Comparison of ENCODE assay signal across 13 cellular contexts in the genomic region with DNA sequence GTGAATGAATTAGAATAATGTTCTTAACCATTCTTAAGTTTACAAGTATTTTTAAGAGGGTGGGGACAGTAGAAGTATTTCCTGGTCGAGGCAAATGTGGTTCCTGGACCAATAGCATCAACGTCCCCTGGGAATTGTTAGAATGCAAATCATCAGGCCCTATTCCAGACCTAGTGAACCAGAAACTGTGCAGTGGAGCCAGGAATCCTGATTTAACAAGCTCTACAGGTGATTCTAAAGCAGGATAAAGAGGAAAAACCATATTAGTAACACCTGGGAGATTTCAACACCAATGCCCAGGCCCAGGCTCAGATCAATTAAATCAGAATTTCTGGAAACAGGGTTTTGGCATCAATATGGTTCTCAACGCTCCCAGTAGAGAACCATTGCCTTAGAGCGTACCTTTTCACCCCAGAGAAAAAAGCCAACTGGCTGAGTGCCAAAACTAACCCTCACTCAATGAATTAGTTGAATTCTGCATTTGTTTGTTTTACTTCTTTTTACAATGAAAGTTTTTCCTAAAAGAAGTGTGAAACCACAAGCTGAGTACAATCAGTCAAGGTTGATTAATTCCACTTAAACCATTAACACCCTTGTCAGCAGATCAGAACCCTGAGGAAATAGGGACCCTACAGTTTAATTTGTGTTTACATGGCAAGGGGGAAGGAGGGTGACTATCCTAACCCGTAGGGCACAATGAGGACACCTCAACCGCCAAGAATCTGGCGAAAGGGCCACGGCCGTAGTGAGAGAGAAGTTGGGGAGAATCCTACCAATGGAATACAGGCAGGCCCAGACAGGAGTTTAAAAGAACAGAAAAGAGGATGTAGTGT. TPM values are rescaled to one million over a fixed set of nuclear protein-coding genes. Genes with fewer than 3 reads are reported as not detected.
DNase-seq lines count a peak whose midpoint lies in the region; ATAC-seq, FAIRE-seq and TF ChIP-seq lines count a peak whose summit lies in the region.
"Had no signal": no experiment of that assay in that cellular context is flagged by ENCODE, and none has a peak within 500 bp of the region (broad histone marks: within the 10 kb centered on the region; RNA-seq: fewer than 3 reads in every experiment).

No MANE protein-coding gene starts in this region.

- FAIRE-seq in HepG2 (lab: Jason Lieb, UNC) = no peak
- FAIRE-seq: H1 had no signal

- TF ChIP-seq EP300 in HepG2 (IDR thresholded peaks at IDR 0.05; ENCODE audit: low read depth in 2 of 2, low read length in 2 of 2) = no peak
- no peak for TF ChIP-seq EP300 in HepG2 (CRISPR knock-in tag; IDR thresholded peaks at IDR 0.05; ENCODE audit: borderline replicate concordance)

- H3K9me3 ChIP-seq in HEK293 (ENCODE audit: control insufficient read depth, insufficient read depth, low read depth, low read length) (no peaks in the 10 kb centered on the region), HepG2 (ENCODE audit: low read length) (no peaks in the 10 kb centered on the region)

- H3K4me1 ChIP-seq in HEK293 (ENCODE audit: control insufficient read depth, insufficient read depth, low read length) = peaks cover 11% of the 10 kb centered on the region
- H3K4me1 ChIP-seq in HepG2 (ENCODE audit: insufficient read depth, low read length) = peaks cover 18% of the 10 kb centered on the region

- H3K9ac ChIP-seq in HepG2 (ENCODE audit: insufficient read depth, low read depth, low read length) = no peak overlapping the region

- TF ChIP-seq CTCF in HEK293 (tag by site-specific recombination; IDR thresholded peaks at IDR 0.05) (no peak), HepG2 (CRISPR knock-in tag; IDR thresholded peaks at IDR 0.05) (no peak)

- DNase-seq in NCI-H774 (lab: John Stamatoyannopoulos, UW) (peak; percentile 28), HepG2 (ENCODE audit: low spot score) (no peak), middle frontal gyrus (ENCODE audit: extremely low spot score, low spot score) (no peak), pons (ENCODE audit: low spot score) (no peak)
- DNase-seq in activated T-cell treated with anti-CD3 and anti-CD28 coated beads, Interleukin-2, amount 50 U/mL, for 48 hours = no peak
- DNase-seq: activated T-cell treated with anti-CD3 and anti-CD28 coated beads, Interleukin-2, amount 50 U/mL, for 24 hours; caudate nucleus; stimulated activated CD4-positive, alpha-beta T cell treated with anti-CD3 and anti-CD28 coated beads, Interleukin-15, amount 100 ng/mL, for 24 hours; stimulated activated naive CD8-positive, alpha-beta T cell treated with anti-CD3 and anti-CD28 coated beads, Interleukin-15, amount 100 ng/mL, for 72 hours had no signal

- H3K36me3 ChIP-seq in HEK293 (ENCODE audit: control insufficient read depth in 2 of 2, insufficient read depth in 1 of 2, low read length in 2 of 2) (no peaks in the 10 kb centered on the region), HepG2 (replicated peaks in 1 of 2; ENCODE audit: control insufficient read depth in 1 of 2, insufficient read depth in 2 of 2, low read length in 2 of 2) (peaks cover 7 to 44% of the 10 kb centered on the region in 2 experiments)

- no peak overlapping the region for H3K4me2 ChIP-seq in HepG2 (ENCODE audit: low read depth, low read length)

- TF ChIP-seq RAD21 in HepG2 (CRISPR knock-in tag; IDR thresholded peaks at IDR 0.05) = no peak

- H2AFZ ChIP-seq in HepG2 (ENCODE audit: low read length) = no peak overlapping the region

- no peak overlapping the region for H3K4me3 ChIP-seq in HEK293 (ENCODE audit: low read depth, low read length)
- no peak overlapping the region for H3K4me3 ChIP-seq in HepG2 (replicated peaks in 1 of 3; ENCODE audit: insufficient read depth in 1 of 3, low read depth in 2 of 3, low read length in 3 of 3)

- peaks cover 6% of the 10 kb centered on the region for H3K79me2 ChIP-seq in HepG2 (ENCODE audit: insufficient read depth, low read length)

- ATAC-seq in GM18870 (IDR thresholded peaks at IDR 0.05; ENCODE audit: unreplicated experiment) (peak; percentile 66), HepG2 (no peak; the same call in 2 of the 3 replicates)
- no peak for ATAC-seq in activated CD4-positive, CD25-positive, alpha-beta regulatory T cell treated with anti-CD3 and anti-CD28 coated beads, Interleukin-2, amount 50 U/mL, for 24 hours
- ATAC-seq: stimulated activated naive CD8-positive, alpha-beta T cell treated with anti-CD3 and anti-CD28 coated beads, Interleukin-15, amount 100 ng/mL, for 72 hours had no signal

- CTCF ChIA-PET in HEK293 (lab: Yijun Ruan, JAX) (interaction anchor here (0.9 to 1.7 kb wide), 3 partner anchors 36 to 185 kb away, joined by 3 to 5 read pairs (median 3); no protein-coding TSS in a partner anchor), HepG2 (lab: Yijun Ruan, JAX; ENCODE audit: low intra/inter-chr PET ratio, low total read pairs) (no interaction called here)

- TSS peak; percentile 1 for BruUV-seq in HepG2 (replicated peaks; lab: Mats Ljungman, UMichigan)

- peak overlapping the region; percentile 28; the same call in 1 of the 2 replicates for H3K27ac ChIP-seq in HEK293 (ENCODE audit: extremely low read depth, low read depth, low read length)
- peak overlapping the region; percentile 12 for H3K27ac ChIP-seq in HepG2 (ENCODE audit: extremely low read length, insufficient read depth, low read length)

- H4K20me1 ChIP-seq in HepG2 (ENCODE audit: insufficient read depth, low read length) = no peaks in the 10 kb centered on the region

- H3K27me3 ChIP-seq in HepG2 (ENCODE audit: control insufficient read depth in 1 of 2, insufficient read depth in 2 of 2, low read length in 2 of 2) = no peaks in the 10 kb centered on the region

- in situ Hi-C loops in HepG2 (cut with HindIII; ENCODE audit: extremely low pct_ligation_motif_present, low pct_unique_long_range_greater_than_20kb) = no loop called here

- intact Hi-C loops in HepG2 (cut with micrococcal nuclease; ENCODE audit: unreplicated experiment) = no loop called here

- TF ChIP-seq POLR2A in HepG2 (IDR thresholded peaks at IDR 0.05; ENCODE audit: insufficient read depth in 1 of 2, low read depth in 2 of 2, low read length in 2 of 2) = no peak

- WGBS in HepG2 (ENCODE audit: low lambda C conversion rate) = 86% methylated on average over 9 of the region's 9 CpGs

- POLR2A ChIA-PET in HEK293 (lab: Yijun Ruan, JAX) = no interaction called here
- POLR2A ChIA-PET in HepG2 (lab: Yijun Ruan, JAX) = interaction anchor here (1.9 kb wide), 1 partner anchor 23 kb away, joined by 7 read pairs; no protein-coding TSS in a partner anchor

TF ChIP-seq in HEK293, 187 proteins besides CTCF, POLR2A, EP300 and RAD21 (continues in another document):
- peak; percentile 39; the same call in 1 of the 2 replicates for TF ChIP-seq KLF10 (tag by site-specific recombination; IDR thresholded peaks at IDR 0.05)
- TF ChIP-seq, protein P1, sequence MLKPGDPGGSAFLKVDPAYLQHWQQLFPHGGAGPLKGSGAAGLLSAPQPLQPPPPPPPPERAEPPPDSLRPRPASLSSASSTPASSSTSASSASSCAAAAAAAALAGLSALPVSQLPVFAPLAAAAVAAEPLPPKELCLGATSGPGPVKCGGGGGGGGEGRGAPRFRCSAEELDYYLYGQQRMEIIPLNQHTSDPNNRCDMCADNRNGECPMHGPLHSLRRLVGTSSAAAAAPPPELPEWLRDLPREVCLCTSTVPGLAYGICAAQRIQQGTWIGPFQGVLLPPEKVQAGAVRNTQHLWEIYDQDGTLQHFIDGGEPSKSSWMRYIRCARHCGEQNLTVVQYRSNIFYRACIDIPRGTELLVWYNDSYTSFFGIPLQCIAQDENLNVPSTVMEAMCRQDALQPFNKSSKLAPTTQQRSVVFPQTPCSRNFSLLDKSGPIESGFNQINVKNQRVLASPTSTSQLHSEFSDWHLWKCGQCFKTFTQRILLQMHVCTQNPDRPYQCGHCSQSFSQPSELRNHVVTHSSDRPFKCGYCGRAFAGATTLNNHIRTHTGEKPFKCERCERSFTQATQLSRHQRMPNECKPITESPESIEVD (tag by site-specific recombination; IDR thresholded peaks at IDR 0.05) = peak; percentile 90

TF ChIP-seq in HepG2, 621 proteins besides CTCF, POLR2A, EP300 and RAD21 (continues in another document):
- TF ChIP-seq, protein P2, sequence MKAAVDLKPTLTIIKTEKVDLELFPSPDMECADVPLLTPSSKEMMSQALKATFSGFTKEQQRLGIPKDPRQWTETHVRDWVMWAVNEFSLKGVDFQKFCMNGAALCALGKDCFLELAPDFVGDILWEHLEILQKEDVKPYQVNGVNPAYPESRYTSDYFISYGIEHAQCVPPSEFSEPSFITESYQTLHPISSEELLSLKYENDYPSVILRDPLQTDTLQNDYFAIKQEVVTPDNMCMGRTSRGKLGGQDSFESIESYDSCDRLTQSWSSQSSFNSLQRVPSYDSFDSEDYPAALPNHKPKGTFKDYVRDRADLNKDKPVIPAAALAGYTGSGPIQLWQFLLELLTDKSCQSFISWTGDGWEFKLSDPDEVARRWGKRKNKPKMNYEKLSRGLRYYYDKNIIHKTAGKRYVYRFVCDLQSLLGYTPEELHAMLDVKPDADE (CRISPR knock-in tag; IDR thresholded peaks at IDR 0.05) = no peak
- TF ChIP-seq MAFK (conservative IDR thresholded peaks at IDR 0.05 in 1 of 2, IDR thresholded peaks at IDR 0.05 in 1 of 2; ENCODE audit: low read length in 2 of 2) (no peak), ERF (CRISPR knock-in tag; IDR thresholded peaks at IDR 0.05) (0 out of 2 replicates have a peak, but pooled peaks have one; percentile 14), RBAK (CRISPR knock-in tag; IDR thresholded peaks at IDR 0.05) (no peak)

RNA-seq across cellular contexts. Expression of a gene that starts 34.9 kb away (rescaled TPM):
- 376 and 681 TPM in 2 replicates for total RNA-seq in HepG2 (2016; rRNA removed; fragmentation: Illumina TruSeq; extraction: Trizol)
- 72.5 and 82.8 TPM in 2 replicates for total RNA-seq in HepG2 (2016; cell fraction: cytosol; rRNA removed; fragmentation: Illumina TruSeq; extraction: Trizol; ENCODE audit: low read depth)
- 381 and 654 TPM in 2 replicates for total RNA-seq in HepG2 (2016; cell fraction: insoluble cytoplasmic fraction; rRNA removed; fragmentation: Illumina TruSeq; extraction: Trizol)
- total RNA-seq in HepG2 (2016; cell fraction: membrane; rRNA removed; fragmentation: Illumina TruSeq; extraction: Trizol) = 431 TPM in 2 replicates
- total RNA-seq in HepG2 (2016; cell fraction: nucleus; rRNA removed; fragmentation: Illumina TruSeq; extraction: Trizol) = 336 and 365 TPM in 2 replicates
- polyA plus RNA-seq in HepG2 (2011; rRNA removed) = 127 and 141 TPM in 2 replicates
- 61.2 and 126 TPM in 2 replicates for polyA plus RNA-seq in HepG2 (2011; cell fraction: cytosol; rRNA removed)
- polyA plus RNA-seq in HepG2 (2011; cell fraction: nucleus; rRNA removed) = 48.0 and 68.5 TPM in 2 replicates
- polyA plus RNA-seq in HepG2 (2012) = 273 TPM in 2 replicates
- 53.9 and 75.2 TPM in 2 replicates for polyA plus RNA-seq in HepG2 (2016; cell fraction: cytosol; fragmentation: Illumina TruSeq; extraction: Trizol; ENCODE audit: low read depth)
- polyA plus RNA-seq in HepG2 (2016; cell fraction: insoluble cytoplasmic fraction; fragmentation: Illumina TruSeq; extraction: Trizol; ENCODE audit: low read depth) = 710 and 726 TPM in 2 replicates
- polyA plus RNA-seq in HepG2 (2016; cell fraction: membrane; fragmentation: Illumina TruSeq; extraction: Trizol; ENCODE audit: low read depth) = 254 and 286 TPM in 2 replicates
- 411 and 435 TPM in 2 replicates for polyA plus RNA-seq in HepG2 (2016; cell fraction: nucleus; fragmentation: Illumina TruSeq; extraction: Trizol; ENCODE audit: insufficient read depth, low read depth)
- 36.0 and 84.0 TPM in 2 replicates for polyA minus RNA-seq in HepG2 (2011; rRNA and poly(A)+ RNA removed; ENCODE audit: low replicate concordance)
- 187 and 229 TPM in 2 replicates for polyA minus RNA-seq in HepG2 (2011; cell fraction: cytosol; rRNA and poly(A)+ RNA removed)
- polyA minus RNA-seq in HepG2 (2011; cell fraction: nucleus; rRNA and poly(A)+ RNA removed) = 195 and 232 TPM in 2 replicates
